ENCODE assay signal across 30 cellular contexts in genomic region chr12:120700863-120701262, GRCh38. TPM values are rescaled to one million over a fixed set of nuclear protein-coding genes. Genes with fewer than 3 reads are reported as not detected.
DNase-seq lines count a peak whose midpoint lies in the region; ATAC-seq, FAIRE-seq and TF ChIP-seq lines count a peak whose summit lies in the region.
"Had no signal": no experiment of that assay in that cellular context is flagged by ENCODE, and none has a peak within 500 bp of the region (broad histone marks: within the 10 kb centered on the region; RNA-seq: fewer than 3 reads in every experiment).

No MANE protein-coding gene starts in this region.

- H3K36me3 ChIP-seq in breast epithelium (no peaks in the 10 kb centered on the region), GM12878 (ENCODE audit: control insufficient read depth in 2 of 2, insufficient read depth in 2 of 2, low read length in 1 of 2) (peaks cover 27 to 31% of the 10 kb centered on the region in 2 experiments), subcutaneous abdominal adipose tissue (ENCODE audit: control insufficient read depth in 5 of 5, insufficient read depth in 5 of 5, low read length in 5 of 5) (peaks cover 11 to 77% (median 56%) of the 10 kb centered on the region in 5 donors), PC-9 (ENCODE audit: low read depth) (no peaks in the 10 kb centered on the region)

- RAD21 ChIA-PET in GM12878 (lab: Charles Lee; ENCODE audit: unreplicated experiment) = interaction anchor here (1.2 kb wide), 2 partner anchors 54 to 118 kb away, joined by 3 read pairs; no protein-coding TSS in a partner anchor

- TF ChIP-seq POLR2A in breast epithelium (IDR thresholded peaks at IDR 0.05) (no peak), GM12878 (IDR thresholded peaks at IDR 0.05; ENCODE audit: low read depth, low read length) (no peak)

- H3K9me3 Mint-ChIP-seq in MCF 10A (ENCODE audit: unreplicated experiment) = no peaks in the 10 kb centered on the region
- H3K9me3 Mint-ChIP-seq: CD8-positive, alpha-beta memory T cell; effector memory CD8-positive, alpha-beta T cell; memory B cell; T-helper 1 cell treated with Interleukin-12 subunit alpha and Interleukin-12 subunit beta and Interleukin-4 antibody, amounts not matched to agents 30 μg/mL and 1 μg/mL, for 36 hours had no signal

- peak; percentile 54 for FAIRE-seq in GM12878 (lab: Jason Lieb, UNC)
- FAIRE-seq: A204.1, K562 had no signal

- no peak overlapping the region for H3K4me3 Mint-ChIP-seq in MCF 10A (ENCODE audit: unreplicated experiment)
- H3K4me3 Mint-ChIP-seq: CD8-positive, alpha-beta memory T cell; effector memory CD8-positive, alpha-beta T cell; memory B cell; T-helper 1 cell treated with Interleukin-12 subunit alpha and Interleukin-12 subunit beta and Interleukin-4 antibody, amounts not matched to agents 30 μg/mL and 1 μg/mL, for 36 hours had no signal

- WGBS in GM12878 (ENCODE audit: insufficient coverage, insufficient replicate concordance, low lambda C conversion rate, missing lambda C conversion rate) = 98% methylated on average over 5 of the region's 5 CpGs

- no peaks in the 10 kb centered on the region for H3F3A ChIP-seq in PC-9 (ENCODE audit: insufficient read depth, low read depth)

- H3K4me3 ChIP-seq in breast epithelium (no peak overlapping the region), GM12878 (no peak overlapping the region), subcutaneous abdominal adipose tissue (ENCODE audit: low read depth in 1 of 5, low read length in 5 of 5) (no peak overlapping the region), PC-9 (no peak overlapping the region)
- H3K4me3 ChIP-seq: coronary artery, HAP-1, hepatocyte, K562, SK-N-MC, smooth muscle cell had no signal

- no peak for ATAC-seq in GM12878
- ATAC-seq: effector memory CD8-positive, alpha-beta T cell; esophagus mucosa; foreskin keratinocyte; K562 had no signal

- SMC1A ChIA-PET in GM12878 (lab: Charles Lee; ENCODE audit: uncharacterized antibody, unreplicated experiment) = interaction anchor here (0.7 to 1.8 kb wide), 4 partner anchors 11 to 195 kb away, joined by 3 to 6 read pairs (median 4); no protein-coding TSS in a partner anchor

- H3K4me1 Mint-ChIP-seq in MCF 10A (ENCODE audit: insufficient read depth, unreplicated experiment) = peaks cover under 1% of the 10 kb centered on the region
- H3K4me1 Mint-ChIP-seq: CD8-positive, alpha-beta memory T cell; memory B cell had no signal

- intact Hi-C loops in MCF 10A (cut with micrococcal nuclease) = no loop called here
- intact Hi-C loops in breast epithelium (cut with DNase I; ENCODE audit: low total_unique reads) = no loop called here
- intact Hi-C loops in GM12878 (cut with micrococcal nuclease; ENCODE audit: unreplicated experiment) = no loop called here
- intact Hi-C loops in PC-9 (cut with micrococcal nuclease; ENCODE audit: unreplicated experiment) = no loop called here

- no peak for TF ChIP-seq EP300 in GM12878 (IDR thresholded peaks at IDR 0.05; ENCODE audit: borderline replicate concordance in 1 of 2, control insufficient read depth in 1 of 2, low read depth in 2 of 2, low read length in 2 of 2)

- H3K79me2 ChIP-seq in GM12878 (ENCODE audit: control insufficient read depth, insufficient read depth, low read length) (no peaks in the 10 kb centered on the region), PC-9 (ENCODE audit: low read depth) (no peaks in the 10 kb centered on the region)

- H4K20me1 ChIP-seq in GM12878 (ENCODE audit: control insufficient read depth, insufficient read depth) (no peaks in the 10 kb centered on the region), PC-9 (ENCODE audit: insufficient read depth) (no peaks in the 10 kb centered on the region)

- no peaks in the 10 kb centered on the region for H3K27me3 ChIP-seq in breast epithelium
- no peaks in the 10 kb centered on the region for H3K27me3 ChIP-seq in GM12878 (replicated peaks in 1 of 2; ENCODE audit: control insufficient read depth in 2 of 2, insufficient read depth in 2 of 2, low read length in 1 of 2)
- no peaks in the 10 kb centered on the region for H3K27me3 ChIP-seq in subcutaneous abdominal adipose tissue (ENCODE audit: control insufficient read depth in 5 of 5, insufficient read depth in 4 of 5, low read length in 5 of 5)
- H3K27me3 ChIP-seq in PC-9 (ENCODE audit: insufficient read depth, low read depth) = no peaks in the 10 kb centered on the region
- H3K27me3 ChIP-seq: foreskin keratinocyte, hepatocyte had no signal

- no peak overlapping the region for H3K9ac ChIP-seq in GM12878 (ENCODE audit: control insufficient read depth, insufficient read depth, low read length)
- H3K9ac ChIP-seq in subcutaneous abdominal adipose tissue (ENCODE audit: low read length in 5 of 5) = peak overlapping the region in 1 of 5 donors; percentile 26

- POLR2A ChIA-PET in MCF 10A (lab: Yijun Ruan, JAX) = interaction anchor here (1.9 kb wide), 1 partner anchor 11 kb away, joined by 7 read pairs; no protein-coding TSS in a partner anchor
- POLR2A ChIA-PET in GM12878 (lab: Charles Lee) = interaction anchor here (1.0 to 4.0 kb wide), 3 partner anchors 8 to 11 kb away, joined by 3 to 21 read pairs (median 7); partner anchors contain the start of gene UNC119B
- POLR2A ChIA-PET in PC-9 (lab: Charles Lee; ENCODE audit: unreplicated experiment) = interaction anchor here (0.7 kb wide), 1 partner anchor 8 kb away, joined by 3 read pairs; no protein-coding TSS in a partner anchor

- no peak overlapping the region for H3K27ac Mint-ChIP-seq in MCF 10A (ENCODE audit: low read depth, unreplicated experiment)
- H3K27ac Mint-ChIP-seq: memory B cell; T-helper 1 cell treated with Interleukin-12 subunit alpha and Interleukin-12 subunit beta and Interleukin-4 antibody, amounts not matched to agents 30 μg/mL and 1 μg/mL, for 36 hours had no signal

- BruUV-seq in MCF 10A (replicated peaks; lab: Mats Ljungman, UMichigan) (TSS peak; percentile 5), GM12878 (replicated peaks; lab: Mats Ljungman, UMichigan) (no TSS peak), PC-9 (replicated peaks; lab: Mats Ljungman, UMichigan) (no TSS peak)

- no peak for TF ChIP-seq RAD21 in GM12878 (IDR thresholded peaks at IDR 0.05; ENCODE audit: insufficient read depth, low read depth, low read length)

- no peaks in the 10 kb centered on the region for H3K9me3 ChIP-seq in breast epithelium
- no peaks in the 10 kb centered on the region for H3K9me3 ChIP-seq in GM12878 (replicated peaks; ENCODE audit: control insufficient read depth, insufficient read depth, low read length)
- no peaks in the 10 kb centered on the region for H3K9me3 ChIP-seq in subcutaneous abdominal adipose tissue (ENCODE audit: control insufficient read depth in 5 of 5, low read length in 5 of 5)
- no peaks in the 10 kb centered on the region for H3K9me3 ChIP-seq in PC-9 (ENCODE audit: insufficient read depth, low read depth)
- H3K9me3 ChIP-seq: HAP-1 had no signal

- peaks cover 48% of the 10 kb centered on the region for H3K36me3 Mint-ChIP-seq in MCF 10A (ENCODE audit: insufficient read depth, unreplicated experiment)

- TF ChIP-seq CTCF in MCF 10A (IDR thresholded peaks at IDR 0.05; ENCODE audit: unreplicated experiment) = no peak
- no peak for TF ChIP-seq CTCF in breast epithelium (IDR thresholded peaks at IDR 0.05)
- no peak for TF ChIP-seq CTCF in GM12878 (IDR thresholded peaks at IDR 0.05 in 2 of 3, conservative IDR thresholded peaks at IDR 0.05 in 1 of 3; ENCODE audit: control insufficient read depth in 2 of 3, extremely low read depth in 1 of 3, insufficient read depth in 1 of 3, low read depth in 3 of 3, low read length in 3 of 3)
- TF ChIP-seq CTCF in PC-9 (conservative IDR thresholded peaks at IDR 0.05) = no peak

- DNase-seq in MCF 10A (ENCODE audit: unreplicated experiment) = no peak
- DNase-seq in breast epithelium (ENCODE audit: low spot score in 2 of 2) = no peak
- DNase-seq in GM12878 (ENCODE audit: low read depth, low spot score) = no peak
- peak; percentile 37 for DNase-seq in medulla oblongata (ENCODE audit: extremely low spot score)
- DNase-seq in NCI-H526 (lab: John Stamatoyannopoulos, UW) = no peak
- DNase-seq in PC-9 = no peak
- no peak for DNase-seq in kidney glomerular epithelial cell (lab: John Stamatoyannopoulos, UW)
- DNase-seq: activated CD8-positive, alpha-beta memory T cell treated with anti-CD3 and anti-CD28 coated beads for 24 hours; CD8-positive, alpha-beta memory T cell; DMS153; effector memory CD8-positive, alpha-beta T cell; foreskin keratinocyte; left cardiac atrium; NCI-H1105; NCI-H1930; RPMI8226; stimulated activated CD4-positive, alpha-beta T cell treated with anti-CD3 and anti-CD28 coated beads, Interleukin-1b, Interleukin-23, amount 100 ng/mL, for 48 hours; stimulated activated CD8-positive, alpha-beta memory T cell treated with anti-CD3 and anti-CD28 coated beads, Interleukin-4, amount 100 ng/mL, for 48 hours; trophoblast cell had no signal

- H3K4me2 ChIP-seq in GM12878 (ENCODE audit: control insufficient read depth, insufficient read depth) = no peak overlapping the region
- H3K4me2 ChIP-seq in PC-9 = no peak overlapping the region
- H3K4me2 ChIP-seq: hepatocyte, smooth muscle cell had no signal

- H3K4me1 ChIP-seq in breast epithelium (no peaks in the 10 kb centered on the region), GM12878 (ENCODE audit: control insufficient read depth, insufficient read depth, low read length) (no peaks in the 10 kb centered on the region), subcutaneous abdominal adipose tissue (ENCODE audit: control insufficient read depth in 5 of 5, insufficient read depth in 5 of 5, low read length in 5 of 5) (peaks cover 0 to 69% (median 28%) of the 10 kb centered on the region in 5 donors), PC-9 (replicated peaks; ENCODE audit: insufficient read depth) (no peaks in the 10 kb centered on the region; the same call in 1 of the 2 replicates)
- H3K4me1 ChIP-seq: foreskin keratinocyte, HAP-1 had no signal

- H3K27ac ChIP-seq in breast epithelium (no peak overlapping the region), GM12878 (ENCODE audit: control insufficient read depth, insufficient read depth) (no peak overlapping the region), subcutaneous abdominal adipose tissue (ENCODE audit: low read depth, low read length) (peak overlapping the region; percentile 32), PC-9 (no peak overlapping the region)
- H3K27ac ChIP-seq: foreskin keratinocyte, hepatocyte, SK-N-MC had no signal

- no peaks in the 10 kb centered on the region for H3K27me3 Mint-ChIP-seq in MCF 10A (ENCODE audit: insufficient read depth, unreplicated experiment)
- H3K27me3 Mint-ChIP-seq: effector memory CD8-positive, alpha-beta T cell; memory B cell had no signal

- no peaks in the 10 kb centered on the region for H3K9me2 ChIP-seq in PC-9 (ENCODE audit: insufficient read depth)

- in situ Hi-C loops in GM12878 (cut with MboI) = no loop called here

- CTCF ChIA-PET in MCF 10A (lab: Yijun Ruan, JAX) (interaction anchor here (0.5 to 1.3 kb wide), 3 partner anchors 13 to 270 kb away, joined by 3 to 4 read pairs (median 4); no protein-coding TSS in a partner anchor), GM12878 (lab: Yijun Ruan, JAX) (interaction anchor here (1.3 to 3.9 kb wide), 3 partner anchors 11 to 51 kb away, joined by 3 to 18 read pairs (median 4); no protein-coding TSS in a partner anchor), PC-9 (lab: Charles Lee) (no interaction called here)

- H2AFZ ChIP-seq in GM12878 (ENCODE audit: control insufficient read depth, low read depth, low read length) (no peak overlapping the region), PC-9 (no peak overlapping the region)
- H2AFZ ChIP-seq: hepatocyte had no signal

RNA-seq across cellular contexts. Expression of gene UNC119B, which starts 9.4 kb away (rescaled TPM):
- total RNA-seq in MCF 10A (2022) = 31.0 and 34.7 TPM in 2 replicates
- 10 to 100 TPM; 19.2 to 24.0 (median 22.0) TPM for total RNA-seq in breast epithelium
- total RNA-seq in GM12878 (2013; cell fraction: nucleolus; rRNA removed) = 19.8 and 23.2 TPM in 2 replicates
- 8.7 and 10.3 TPM in 2 replicates for total RNA-seq in GM12878 (2014; rRNA removed)
- total RNA-seq in GM12878 (2014; rRNA removed; fragmentation: Illumina TruSeq; extraction: Trizol) = 10.1 and 10.6 TPM in 2 replicates
- total RNA-seq in GM12878 (2021) = 22.4 and 23.3 TPM in 2 replicates
- polyA plus RNA-seq in GM12878 (2011; ENCODE audit: low read depth) = 13.1 TPM
- 31.5 and 31.7 TPM in 2 replicates for polyA plus RNA-seq in GM12878 (2011; rRNA removed)
- polyA plus RNA-seq in GM12878 (2011; cell fraction: cytosol; rRNA removed) = 27.5 and 28.4 TPM in 2 replicates
- 35.2 and 38.9 TPM in 2 replicates for polyA plus RNA-seq in GM12878 (2011; cell fraction: nucleus; rRNA removed)
- 13.6 and 16.4 TPM in 2 replicates for polyA plus RNA-seq in GM12878 (2012)
- 16.3 and 17.9 TPM in 2 replicates for polyA plus RNA-seq in GM12878 (2014; fragmentation: Illumina TruSeq; extraction: Trizol)
- 1 to 10 TPM; 4.3 to 8.5 TPM for polyA plus RNA-seq in GM12878 (2014; fragmentation: Nextera tagmentation; extraction: Ambion mirVana)
- 20.8 and 23.9 TPM in 2 replicates for polyA plus RNA-seq in GM12878 (2014; rRNA removed)
- 1 to 10 TPM; 5.9 to 7.6 TPM for polyA plus RNA-seq in GM12878 (2016; fragmentation: Nextera tagmentation; extraction: Ambion mirVana)
- polyA minus RNA-seq in GM12878 (2011; rRNA and poly(A)+ RNA removed) = 27.7 and 28.8 TPM in 2 replicates
- polyA minus RNA-seq in GM12878 (2011; cell fraction: cytosol; rRNA and poly(A)+ RNA removed) = 6.5 and 10.8 TPM in 2 replicates
- polyA minus RNA-seq in GM12878 (2011; cell fraction: nucleus; rRNA and poly(A)+ RNA removed) = 13.2 and 18.2 TPM in 2 replicates
- total RNA-seq in PC-9 (2021) = 25.9 and 30.2 TPM in 2 replicates

RNA-seq across cellular contexts. Expression of gene MLEC, which starts 13.9 kb away (rescaled TPM):
- 107 and 144 TPM in 2 replicates for total RNA-seq in MCF 10A (2022)
- total RNA-seq in breast epithelium = 10 to 100 TPM; 67.6 to 75.4 (median 67.8) TPM
- total RNA-seq in GM12878 (2013; cell fraction: nucleolus; rRNA removed) = 172 and 187 TPM in 2 replicates
- 76.4 and 84.6 TPM in 2 replicates for total RNA-seq in GM12878 (2014; rRNA removed)
- 95.2 and 99.8 TPM in 2 replicates for total RNA-seq in GM12878 (2014; rRNA removed; fragmentation: Illumina TruSeq; extraction: Trizol)
- 131 and 140 TPM in 2 replicates for total RNA-seq in GM12878 (2021)
- polyA plus RNA-seq in GM12878 (2011; ENCODE audit: low read depth) = 46.5 TPM
- polyA plus RNA-seq in GM12878 (2011; rRNA removed) = 149 and 154 TPM in 2 replicates
- 87.9 and 96.6 TPM in 2 replicates for polyA plus RNA-seq in GM12878 (2011; cell fraction: cytosol; rRNA removed)
- 76.3 and 77.4 TPM in 2 replicates for polyA plus RNA-seq in GM12878 (2011; cell fraction: nucleus; rRNA removed)
- polyA plus RNA-seq in GM12878 (2012) = 66.0 and 70.2 TPM in 2 replicates
- polyA plus RNA-seq in GM12878 (2014; fragmentation: Illumina TruSeq; extraction: Trizol) = 107 and 152 TPM in 2 replicates
- polyA plus RNA-seq in GM12878 (2014; fragmentation: Nextera tagmentation; extraction: Ambion mirVana) = 10 to 100 TPM; 26.7 to 28.2 TPM
- polyA plus RNA-seq in GM12878 (2014; rRNA removed) = 61.4 and 64.4 TPM in 2 replicates
- 100 to 1,000 TPM; 158 to 172 TPM for polyA plus RNA-seq in GM12878 (2016; fragmentation: Nextera tagmentation; extraction: Ambion mirVana)
- 107 and 156 TPM in 2 replicates for polyA minus RNA-seq in GM12878 (2011; rRNA and poly(A)+ RNA removed)
- 37.3 and 47.4 TPM in 2 replicates for polyA minus RNA-seq in GM12878 (2011; cell fraction: cytosol; rRNA and poly(A)+ RNA removed)
- polyA minus RNA-seq in GM12878 (2011; cell fraction: nucleus; rRNA and poly(A)+ RNA removed) = 22.4 and 24.8 TPM in 2 replicates
- 110 and 131 TPM in 2 replicates for total RNA-seq in PC-9 (2021)

RNA-seq across cellular contexts. Expression of gene ACADS, which starts 24.8 kb away (rescaled TPM):
- total RNA-seq in MCF 10A (2022) (1.9 and 2.1 TPM in 2 replicates), breast epithelium (100 to 1,000 TPM in 1 of 3 donors, 10 to 100 TPM in 2; 38.3 to 114 (median 54.3) TPM), GM12878 (2014; rRNA removed) (17.1 and 18.1 TPM in 2 replicates), GM12878 (2014; rRNA removed; fragmentation: Illumina TruSeq; extraction: Trizol) (4.1 and 5.0 TPM in 2 replicates), GM12878 (2021) (14.7 and 15.4 TPM in 2 replicates), PC-9 (2021) (8.2 and 14.2 TPM in 2 replicates)
- 7.3 and 9.4 TPM in 2 replicates for total RNA-seq in GM12878 (2013; cell fraction: nucleolus; rRNA removed)
- 3.6 TPM for polyA plus RNA-seq in GM12878 (2011; ENCODE audit: low read depth)
- polyA plus RNA-seq in GM12878 (2011; rRNA removed) (2.6 and 5.0 TPM in 2 replicates), GM12878 (2014; fragmentation: Illumina TruSeq; extraction: Trizol) (0.40 and 2.4 TPM in 2 replicates), GM12878 (2014; fragmentation: Nextera tagmentation; extraction: Ambion mirVana) (under 1 TPM; 0.05 to 0.38 TPM), GM12878 (2014; rRNA removed) (15.3 and 16.0 TPM in 2 replicates), GM12878 (2016; fragmentation: Nextera tagmentation; extraction: Ambion mirVana) (10 to 100 TPM; 16.5 to 18.1 TPM)
- 8.0 and 11.7 TPM in 2 replicates for polyA plus RNA-seq in GM12878 (2011; cell fraction: cytosol; rRNA removed)
- polyA plus RNA-seq in GM12878 (2011; cell fraction: nucleus; rRNA removed) = 22.4 and 23.8 TPM in 2 replicates
- polyA plus RNA-seq in GM12878 (2012) = 14.1 and 16.9 TPM in 2 replicates
- 1.4 and 6.0 TPM in 2 replicates for polyA minus RNA-seq in GM12878 (2011; rRNA and poly(A)+ RNA removed)
- polyA minus RNA-seq in GM12878 (2011; cell fraction: cytosol; rRNA and poly(A)+ RNA removed) = 3.6 TPM in 2 replicates
- polyA minus RNA-seq in GM12878 (2011; cell fraction: nucleus; rRNA and poly(A)+ RNA removed) = 4.0 and 4.1 TPM in 2 replicates
